Comparison of ENCODE assay signal across 9 cellular contexts in the genomic region with DNA sequence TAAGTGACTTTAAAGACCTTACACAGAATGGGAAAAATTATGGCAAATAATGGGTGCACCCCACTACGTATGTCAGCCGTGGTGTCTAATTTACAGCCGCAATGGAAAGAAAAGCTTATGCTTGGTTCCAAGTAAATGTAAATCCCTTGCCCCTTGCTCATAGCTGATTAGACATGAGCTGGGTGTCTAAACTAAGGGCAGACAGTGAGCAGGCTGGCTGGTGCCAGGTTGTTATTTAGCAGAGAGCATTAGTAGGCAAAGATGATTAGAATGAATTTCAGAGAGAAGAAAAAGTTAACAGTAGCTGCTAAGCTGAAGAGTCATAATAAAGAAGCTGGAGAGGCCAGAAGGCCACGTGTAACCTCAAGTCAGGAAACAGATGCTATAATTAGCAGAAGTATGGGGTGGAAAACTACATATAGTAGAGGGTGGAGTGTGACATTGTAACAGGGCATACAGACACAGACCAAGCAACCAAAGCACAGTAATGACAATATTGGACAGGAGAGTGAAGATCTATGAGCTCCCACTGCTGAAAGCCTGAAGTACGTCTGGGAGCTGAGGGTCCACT.
DNase-seq lines count a peak whose midpoint lies in the region; ATAC-seq and TF ChIP-seq lines count a peak whose summit lies in the region.
"Had no signal": no experiment of that assay in that cellular context is flagged by ENCODE, and none has a peak within 500 bp of the region (broad histone marks: within the 10 kb centered on the region; RNA-seq: fewer than 3 reads in every experiment).

No MANE protein-coding gene starts in this region.

- H3K27me3 ChIP-seq in gastrocnemius medialis, result no peaks in the 10 kb centered on the region
- H3K27me3 ChIP-seq in thyroid gland, result no peaks in the 10 kb centered on the region

- peak; percentile 26 for ATAC-seq in GM18502 (IDR thresholded peaks at IDR 0.05; ENCODE audit: poor library complexity, unreplicated experiment)
- ATAC-seq in GM21825 (IDR thresholded peaks at IDR 0.05; ENCODE audit: unreplicated experiment), result peak; percentile 41
- no peak for ATAC-seq in gastrocnemius medialis
- ATAC-seq: activated T-cell treated with anti-CD3 and anti-CD28 coated beads, Interleukin-2, amount 50 U/mL, for 4 hours had no signal

- peak; percentile 75 for DNase-seq in NCI-H2227 treated with DMSO at 0.1 percent for 48 hours (lab: John Stamatoyannopoulos, UW)
- DNase-seq in iris pigment epithelial cell (ENCODE audit: low read depth), result peak; percentile 17
- no peak for DNase-seq in gastrocnemius medialis
- DNase-seq in thyroid gland, result no peak
- DNase-seq in NCI-H510A (lab: John Stamatoyannopoulos, UW), result no peak
- no peak for DNase-seq in COLO668 (lab: John Stamatoyannopoulos, UW; ENCODE audit: unreplicated experiment)
- DNase-seq: activated T-cell treated with anti-CD3 and anti-CD28 coated beads, Interleukin-2, amount 50 U/mL, for 4 hours had no signal

- TF ChIP-seq POLR2A in gastrocnemius medialis (IDR thresholded peaks at IDR 0.05) (no peak), thyroid gland (IDR thresholded peaks at IDR 0.05) (no peak)

- in situ Hi-C loops in gastrocnemius medialis (cut with MboI; ENCODE audit: low sequenced_read_pairs in 4 of 4), result no loop called here

- 79 to 82% methylated on average over 5 of the region's 5 CpGs for WGBS in thyroid gland, 2 donors

- no peak for TF ChIP-seq CTCF in gastrocnemius medialis (IDR thresholded peaks at IDR 0.05 in 4 of 5, conservative IDR thresholded peaks at IDR 0.05 in 1 of 5)
- no peak for TF ChIP-seq CTCF in thyroid gland (IDR thresholded peaks at IDR 0.05)

- H3K4me3 ChIP-seq in gastrocnemius medialis, result no peak overlapping the region
- no peak overlapping the region for H3K4me3 ChIP-seq in thyroid gland (replicated peaks in 1 of 3)

- H3K9me3 ChIP-seq in gastrocnemius medialis (no peaks in the 10 kb centered on the region), thyroid gland (no peaks in the 10 kb centered on the region)

- no peaks in the 10 kb centered on the region for H3K4me1 ChIP-seq in gastrocnemius medialis
- no peaks in the 10 kb centered on the region for H3K4me1 ChIP-seq in thyroid gland

- H3K27ac ChIP-seq in gastrocnemius medialis, result no peak overlapping the region
- H3K27ac ChIP-seq in thyroid gland, result no peak overlapping the region

- intact Hi-C loops in gastrocnemius medialis (cut with DNase I; ENCODE audit: low total_unique reads), result no loop called here
- intact Hi-C loops in thyroid gland (cut with DNase I), result no loop called here

- H3K36me3 ChIP-seq in gastrocnemius medialis, result no peaks in the 10 kb centered on the region
- H3K36me3 ChIP-seq in thyroid gland, result no peaks in the 10 kb centered on the region

Comparison
In these comparisons a context has a peak if more than half of its experiments do, and no peak if none do; other contexts are left out.
1. ATAC-seq: peak in GM18502 (single experiment) and GM21825 (single experiment); none in gastrocnemius medialis (0 of 2).
2. DNase-seq: peak in NCI-H2227 treated with DMSO at 0.1 percent for 48 hours (single experiment) and iris pigment epithelial cell (single experiment); none in gastrocnemius medialis (0 of 2), thyroid gland (0 of 2), NCI-H510A (single experiment) and COLO668 (single experiment).